Comparison of ENCODE assay signal across 18 cellular contexts in the genomic region with DNA sequence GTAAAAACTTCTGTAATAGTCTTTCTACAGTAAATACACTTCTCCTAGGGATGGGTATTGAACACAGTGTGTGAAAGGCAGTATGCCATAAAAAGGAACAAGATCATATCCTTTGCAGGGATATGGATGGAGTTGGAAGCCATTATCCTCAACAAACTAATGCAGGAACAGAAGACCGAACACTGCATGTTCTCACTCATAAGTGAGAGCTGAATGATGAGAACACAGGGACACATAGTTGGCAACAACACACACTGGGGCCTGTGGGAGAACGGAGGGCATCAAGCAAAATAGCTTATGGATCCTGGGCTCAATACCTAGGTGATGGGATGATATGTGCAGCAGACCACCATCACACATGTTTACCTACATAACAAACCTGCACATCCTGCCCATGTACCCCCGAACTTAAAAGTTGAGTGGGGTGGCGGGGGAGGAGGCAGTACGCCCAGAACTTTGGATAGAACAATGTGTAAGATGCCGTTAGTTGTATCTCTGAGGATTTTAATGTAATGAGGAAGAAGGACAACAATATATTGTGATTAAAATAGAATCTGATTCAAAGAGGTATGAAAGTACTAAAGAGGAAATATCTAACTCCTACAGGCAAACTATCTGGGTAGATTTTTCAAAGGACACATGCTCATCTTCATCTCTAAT.
"Had no signal": no experiment of that assay in that cellular context is flagged by ENCODE, and none has a peak within 500 bp of the region (broad histone marks: within the 10 kb centered on the region; RNA-seq: fewer than 3 reads in every experiment).

No MANE protein-coding gene starts in this region.

- H3K27me3 ChIP-seq: left lung, right lobe of liver, stomach, transverse colon had no signal

- H3K36me3 ChIP-seq: left lung, right lobe of liver, stomach, thoracic aorta, transverse colon had no signal

- H3K4me1 ChIP-seq: left lung, right lobe of liver, transverse colon had no signal

- ATAC-seq: left lung; naive thymus-derived CD4-positive, alpha-beta T cell; right lobe of liver had no signal

- DNase-seq: central memory CD4-positive, alpha-beta T cell; effector CD8-positive, alpha-beta T cell; foreskin melanocyte; islet precursor cell; left lung; naive thymus-derived CD4-positive, alpha-beta T cell; nephron progenitor cell; posterior cingulate gyrus; right lobe of liver; stimulated activated CD4-positive, alpha-beta T cell treated with anti-CD3 and anti-CD28 coated beads, Interleukin-2, amount 100 ng/mL, for 24 hours; stimulated activated CD4-positive, alpha-beta T cell treated with anti-CD3 and anti-CD28 coated beads, Interleukin-4, amount 100 ng/mL, for 4 hours; stimulated activated naive CD4-positive, alpha-beta T cell; stomach; substantia nigra; transverse colon had no signal

- H3K4me3 ChIP-seq: coronary artery, left lung, right lobe of liver, skin epidermis, stomach, thoracic aorta, transverse colon had no signal

- H3K27ac ChIP-seq: coronary artery, left lung, right lobe of liver, skin epidermis, stomach, thoracic aorta, transverse colon had no signal

- H3K9me3 ChIP-seq: left lung, right lobe of liver, stomach, thoracic aorta, transverse colon had no signal
